Comparison of ENCODE assay signal across 14 cellular contexts in the genomic region with DNA sequence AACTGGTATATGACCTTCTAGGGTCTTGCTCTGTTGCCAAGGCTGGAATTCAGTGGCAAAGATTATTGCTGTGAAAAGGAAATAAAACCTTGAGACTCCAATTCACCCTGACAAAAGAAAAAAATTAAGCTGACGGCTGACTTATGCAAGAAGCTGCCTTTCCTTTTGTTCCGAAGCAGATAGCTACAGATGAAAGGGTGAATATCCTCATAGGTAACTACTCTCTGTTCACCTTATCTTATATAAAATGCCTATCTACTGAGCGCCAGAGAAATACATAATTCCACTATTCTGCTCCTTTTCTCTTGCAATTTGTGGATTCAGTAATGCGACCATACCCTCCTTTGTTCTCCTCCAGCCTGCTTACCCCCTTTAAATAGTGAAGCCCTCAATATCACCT.
DNase-seq lines count a peak whose midpoint lies in the region; ATAC-seq, FAIRE-seq and TF ChIP-seq lines count a peak whose summit lies in the region.
"Had no signal": no experiment of that assay in that cellular context is flagged by ENCODE, and none has a peak within 500 bp of the region (broad histone marks: within the 10 kb centered on the region; RNA-seq: fewer than 3 reads in every experiment).

No MANE protein-coding gene starts in this region.

- H3K4me3 ChIP-seq in CD8-positive, alpha-beta memory T cell (ENCODE audit: low read length): no peak overlapping the region
- H3K4me3 ChIP-seq in MM.1S (ENCODE audit: low read length): no peak overlapping the region
- H3K4me3 ChIP-seq in H1 (ENCODE audit: extremely low read depth in 1 of 4, insufficient read depth in 2 of 4, low read depth in 3 of 4, low read length in 4 of 4): peak overlapping the region in 2 of 4 experiments; percentile 2 to 48; a peak in 2 of 8 replicates
- H3K4me3 ChIP-seq: colonic mucosa, left ventricle myocardium inferior had no signal

- H3K4me1 Mint-ChIP-seq in CD8-positive, alpha-beta memory T cell: peaks cover 52 to 78% (median 70%) of the 10 kb centered on the region in 3 donors
- peaks cover 23% of the 10 kb centered on the region for H3K4me1 Mint-ChIP-seq in nephron

- H4K20me1 ChIP-seq in MM.1S (ENCODE audit: insufficient read depth, low read length) (no peaks in the 10 kb centered on the region), H1 (replicated peaks in 1 of 2; ENCODE audit: control insufficient read depth in 1 of 2, insufficient read depth in 2 of 2, low read length in 2 of 2) (no peaks in the 10 kb centered on the region)

- peak overlapping the region; percentile 94 for H3K18ac ChIP-seq in H1 (ENCODE audit: extremely low read depth, low read length)

- H2AK5ac ChIP-seq in H1 (ENCODE audit: low read depth, low read length): peak overlapping the region; percentile 89

- TF ChIP-seq CTCF in MM.1S (IDR thresholded peaks at IDR 0.05; ENCODE audit: low read length): no peak
- no peak for TF ChIP-seq CTCF in H1 (IDR thresholded peaks at IDR 0.05; ENCODE audit: control extremely low read depth in 1 of 3, insufficient read depth in 1 of 3, low read depth in 1 of 3, low read length in 3 of 3)
- TF ChIP-seq CTCF in nephron (IDR thresholded peaks at IDR 0.05; ENCODE audit: unreplicated experiment in 3 of 3): no peak

- no peak overlapping the region for H2BK15ac ChIP-seq in H1 (ENCODE audit: low read length)

- peaks cover 30% of the 10 kb centered on the region for H3K4me1 ChIP-seq in CD8-positive, alpha-beta memory T cell (ENCODE audit: insufficient read depth, low read length)
- H3K4me1 ChIP-seq in MM.1S (ENCODE audit: low read length) (peaks cover 17% of the 10 kb centered on the region), H1 (replicated peaks in 1 of 4; ENCODE audit: control insufficient read depth in 3 of 4, insufficient read depth in 4 of 4, low read length in 3 of 4) (peaks cover 9 to 41% (median 20%) of the 10 kb centered on the region in 4 experiments)
- H3K4me1 ChIP-seq: colonic mucosa had no signal

- H3K4ac ChIP-seq in H1 (replicated peaks; ENCODE audit: insufficient read length, low read depth, low read length): peak overlapping the region; percentile 93

- POLR2A ChIA-PET in CD8-positive, alpha-beta memory T cell (lab: Charles Lee): interaction anchor here (0.9 kb wide), 1 partner anchor 57 kb away, joined by 4 read pairs; no protein-coding TSS in a partner anchor
- POLR2A ChIA-PET in H1 (lab: Charles Lee; ENCODE audit: partially characterized antibody): interaction anchor here (1.1 to 2.8 kb wide), 4 partner anchors 9 to 281 kb away, joined by 3 to 10 read pairs (median 4); a partner anchor contains a TSS

- H3K27me3 ChIP-seq in CD8-positive, alpha-beta memory T cell (ENCODE audit: insufficient read depth, low read length, poor library complexity, severe bottlenecking): no peaks in the 10 kb centered on the region
- no peaks in the 10 kb centered on the region for H3K27me3 ChIP-seq in MM.1S (replicated peaks; ENCODE audit: insufficient read depth, low read length)
- H3K27me3 ChIP-seq in H1 (replicated peaks in 1 of 4; ENCODE audit: control insufficient read depth in 3 of 4, extremely low read depth in 1 of 4, insufficient read depth in 3 of 4, low read length in 3 of 4): no peaks in the 10 kb centered on the region
- H3K27me3 ChIP-seq: colonic mucosa, foreskin keratinocyte had no signal

- no peak overlapping the region for H4K8ac ChIP-seq in H1 (ENCODE audit: extremely low read depth, insufficient read depth, low read length)

- no peak overlapping the region for H3K27ac ChIP-seq in CD8-positive, alpha-beta memory T cell (ENCODE audit: low read depth, low read length)
- no peak overlapping the region for H3K27ac ChIP-seq in MM.1S (ENCODE audit: low read length)
- peak overlapping the region; percentile 80 for H3K27ac ChIP-seq in H1 (ENCODE audit: low read depth, low read length)
- H3K27ac ChIP-seq: colonic mucosa, foreskin keratinocyte, left ventricle myocardium inferior had no signal

- H2BK20ac ChIP-seq in H1 (ENCODE audit: low read length): peak overlapping the region; percentile 92; the same call in 1 of the 2 replicates

- peak overlapping the region; percentile 74 for H3K56ac ChIP-seq in H1 (replicated peaks; ENCODE audit: insufficient read length, low read depth, low read length)

- H3K79me1 ChIP-seq in H1 (ENCODE audit: low read depth, low read length): no peaks in the 10 kb centered on the region

- H3K9me3 ChIP-seq in CD8-positive, alpha-beta memory T cell (ENCODE audit: low read length): no peaks in the 10 kb centered on the region
- H3K9me3 ChIP-seq in MM.1S (replicated peaks; ENCODE audit: insufficient read depth, low read length) (no peaks in the 10 kb centered on the region), H1 (ENCODE audit: insufficient read depth in 2 of 2, low read depth in 1 of 2, low read length in 1 of 2) (no peaks in the 10 kb centered on the region)
- H3K9me3 ChIP-seq: colonic mucosa, left ventricle myocardium inferior had no signal

- WGBS in H1 (ENCODE audit: extremely low coverage in 1 of 2, insufficient coverage in 1 of 2, insufficient read length in 1 of 2, insufficient replicate concordance in 2 of 2, low coverage in 1 of 2, low lambda C conversion rate in 2 of 2, missing lambda C conversion rate in 1 of 2), 2 experiments: 24% methylated on average over 4 of the region's 4 CpGs; no CpG with 5 or more reads in 1 of the 2 experiments

- H3K23ac ChIP-seq in H1 (ENCODE audit: insufficient read length): no peak overlapping the region

- peaks cover 0 to 35% (median 4%) of the 10 kb centered on the region in 3 donors for H3K36me3 Mint-ChIP-seq in CD8-positive, alpha-beta memory T cell
- H3K36me3 Mint-ChIP-seq in nephron (ENCODE audit: low read depth): peaks cover 18% of the 10 kb centered on the region

- no peaks in the 10 kb centered on the region for H3K27me3 Mint-ChIP-seq in CD8-positive, alpha-beta memory T cell
- H3K27me3 Mint-ChIP-seq in nephron (ENCODE audit: low read depth): no peaks in the 10 kb centered on the region

- H2BK12ac ChIP-seq in H1 (ENCODE audit: low read depth, low read length): peak overlapping the region; percentile 77

- no peaks in the 10 kb centered on the region for H3K9me3 Mint-ChIP-seq in CD8-positive, alpha-beta memory T cell
- H3K9me3 Mint-ChIP-seq in nephron: no peaks in the 10 kb centered on the region

- H3K79me2 ChIP-seq in MM.1S (ENCODE audit: low read length) (peaks cover 29% of the 10 kb centered on the region), H1 (ENCODE audit: control insufficient read depth in 1 of 2, insufficient read depth in 2 of 2, low read length in 2 of 2) (peaks cover 0 to 43% of the 10 kb centered on the region in 2 experiments; a peak in 2 of 4 replicates)

- H2AFZ ChIP-seq in MM.1S (ENCODE audit: low read length) (no peak overlapping the region), H1 (ENCODE audit: low read length) (no peak overlapping the region)

- FAIRE-seq in H1 (lab: Jason Lieb, UNC): no peak

- no peaks in the 10 kb centered on the region for H3K9me2 ChIP-seq in MM.1S (replicated peaks; ENCODE audit: insufficient read depth, low read length)

- TF ChIP-seq RAD21 in H1 (IDR thresholded peaks at IDR 0.05 in 1 of 2, conservative IDR thresholded peaks at IDR 0.05 in 1 of 2; ENCODE audit: low read depth in 2 of 2, low read length in 2 of 2): no peak

- no peak overlapping the region for H3K9ac ChIP-seq in MM.1S (ENCODE audit: low read length)
- peak overlapping the region in 2 of 4 experiments; percentile 2 to 15; a peak in 2 of 7 replicates for H3K9ac ChIP-seq in H1 (replicated peaks in 1 of 4; ENCODE audit: extremely low read depth in 1 of 4, low read depth in 3 of 4, low read length in 3 of 4)

- no peaks in the 10 kb centered on the region for H3F3A ChIP-seq in MM.1S (ENCODE audit: insufficient read depth, low read length)

- peak overlapping the region in 3 of 7 donors; percentile 28 to 36 (median 32) for H3K4me3 Mint-ChIP-seq in CD8-positive, alpha-beta memory T cell
- H3K4me3 Mint-ChIP-seq in nephron: no peak overlapping the region

- peak overlapping the region in 5 of 8 donors; percentile 45 to 73 (median 62) for H3K27ac Mint-ChIP-seq in CD8-positive, alpha-beta memory T cell
- H3K27ac Mint-ChIP-seq in nephron: peak overlapping the region in 2 of 3 experiments; percentile 5 to 91

- DNase-seq in CD8-positive, alpha-beta memory T cell: no peak
- DNase-seq in MM.1S (no peak), H1 (ENCODE audit: low read depth in 1 of 2, low spot score in 2 of 2) (no peak), SIG-M5 (lab: John Stamatoyannopoulos, UW) (no peak)
- DNase-seq: colonic mucosa, EL, foreskin keratinocyte, left ventricle myocardium inferior, NCI-H1694 treated with DMSO at 0.1 percent for 48 hours, NCI-H82 had no signal

- no peaks in the 10 kb centered on the region for H3K36me3 ChIP-seq in CD8-positive, alpha-beta memory T cell (ENCODE audit: insufficient read depth, low read length)
- H3K36me3 ChIP-seq in MM.1S (replicated peaks; ENCODE audit: insufficient read depth, low read length) (no peaks in the 10 kb centered on the region), H1 (ENCODE audit: control insufficient read depth in 2 of 4, insufficient read depth in 4 of 4, low read length in 3 of 4) (no peaks in the 10 kb centered on the region)

- no peak for TF ChIP-seq POLR2A in H1 (IDR thresholded peaks at IDR 0.05; ENCODE audit: control extremely low read depth in 1 of 2, low read depth in 2 of 2, low read length in 2 of 2)

- H3K14ac ChIP-seq in H1 (ENCODE audit: insufficient read length): no peak overlapping the region

- ATAC-seq in HG02840 (IDR thresholded peaks at IDR 0.05; ENCODE audit: low FRiP score, unreplicated experiment): no peak
- no peak for ATAC-seq in HG03135 (IDR thresholded peaks at IDR 0.05; ENCODE audit: unreplicated experiment)
- ATAC-seq: foreskin keratinocyte, Panc1 had no signal

- peak overlapping the region; percentile 96 for H2BK5ac ChIP-seq in H1 (ENCODE audit: low read depth, low read length)

- no peak for TF ChIP-seq EP300 in H1 (IDR thresholded peaks at IDR 0.05; ENCODE audit: borderline replicate concordance in 1 of 2, low read depth in 2 of 2, low read length in 2 of 2)

- H4K5ac ChIP-seq in H1 (ENCODE audit: insufficient read length, low read depth, low read length): peak overlapping the region; percentile 91

- H3K4me2 ChIP-seq in MM.1S (ENCODE audit: low read depth, low read length) (0 out of 2 replicates have a peak overlapping the region, but pooled peaks have one; percentile 17), H1 (ENCODE audit: insufficient read depth in 1 of 2, low read depth in 2 of 2, low read length in 2 of 2) (peak overlapping the region; percentile 62 to 77)

- peak overlapping the region; percentile 45 for H4K91ac ChIP-seq in H1 (replicated peaks; ENCODE audit: insufficient read length, low read length)

- CTCF ChIA-PET in CD8-positive, alpha-beta memory T cell (lab: Charles Lee): interaction anchor here (1.4 kb wide), 1 partner anchor 13 kb away, joined by 4 read pairs; no protein-coding TSS in a partner anchor
- CTCF ChIA-PET in H1 (lab: Charles Lee; ENCODE audit: partially characterized antibody): interaction anchor here (1.1 to 1.4 kb wide), 4 partner anchors 12 to 127 kb away, joined by 3 to 6 read pairs (median 4); no protein-coding TSS in a partner anchor

- peaks cover 4% of the 10 kb centered on the region; the same call in 1 of the 2 replicates for H3K23me2 ChIP-seq in H1 (ENCODE audit: low read depth, low read length)

- peak overlapping the region; percentile 99 for H2BK120ac ChIP-seq in H1 (replicated peaks; ENCODE audit: low read depth, low read length)
